ENCODE assay signal across 8 cellular contexts in the genomic region with DNA sequence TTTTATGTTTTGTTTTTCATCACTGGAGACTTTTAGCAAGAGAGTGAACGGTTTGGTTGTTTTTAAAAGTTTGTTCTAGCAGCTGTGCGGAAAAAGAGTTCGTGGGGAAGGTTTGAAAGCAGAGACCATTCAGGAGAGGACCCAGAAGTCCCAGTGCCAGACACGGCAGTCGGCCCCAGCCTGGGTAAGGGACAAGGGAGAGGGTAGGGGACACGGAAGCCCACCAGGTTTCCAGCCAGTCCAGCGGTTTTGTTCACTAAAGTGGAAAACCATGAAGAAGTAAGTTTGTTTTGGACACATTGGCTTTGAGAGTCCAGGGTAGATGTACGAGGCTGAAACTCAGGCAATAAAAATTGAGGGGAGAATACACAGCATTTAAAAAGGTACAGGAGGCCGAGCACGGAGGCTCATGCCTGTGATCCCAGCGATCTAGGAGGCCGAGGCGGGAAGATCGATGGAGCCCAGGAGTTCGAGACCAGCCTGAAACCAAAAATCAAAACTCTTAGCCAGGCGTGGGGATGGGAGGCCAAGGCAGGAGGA. TPM values are rescaled to one million over a fixed set of nuclear protein-coding genes. Genes with fewer than 3 reads are reported as not detected.
DNase-seq lines count a peak whose midpoint lies in the region; ATAC-seq and TF ChIP-seq lines count a peak whose summit lies in the region.

No MANE protein-coding gene starts in this region.

- H4K91ac ChIP-seq in trophoblast cell (ENCODE audit: low read depth, low read length): peak overlapping the region; percentile 80

- peaks cover 2% of the 10 kb centered on the region; the same call in 1 of the 2 replicates for H3K4me1 ChIP-seq in Panc1 (ENCODE audit: control insufficient read depth, insufficient read depth, low read length)
- H3K4me1 ChIP-seq in esophagus (ENCODE audit: control insufficient read depth in 2 of 2, insufficient read depth in 2 of 2, low read length in 1 of 2): peaks cover 0 to 8% of the 10 kb centered on the region in 2 donors
- H3K4me1 ChIP-seq in trophoblast cell (ENCODE audit: control insufficient read depth in 1 of 2, insufficient read depth in 2 of 2, low read length in 2 of 2): peaks cover 4 to 12% of the 10 kb centered on the region in 2 experiments

- CTCF ChIA-PET in Panc1 (lab: Charles Lee): no interaction called here

- TF ChIP-seq CTCF in GM06990 (IDR thresholded peaks at IDR 0.05; ENCODE audit: insufficient read depth, low read length, poor library complexity, severe bottlenecking): no peak
- TF ChIP-seq CTCF in Panc1 (IDR thresholded peaks at IDR 0.05): no peak
- TF ChIP-seq CTCF in omental fat pad (IDR thresholded peaks at IDR 0.05): no peak

- H3K36me3 ChIP-seq in GM06990 (ENCODE audit: control insufficient read depth, insufficient read depth, low read length): peaks cover 6% of the 10 kb centered on the region
- H3K36me3 ChIP-seq in Panc1 (ENCODE audit: control insufficient read depth, insufficient read depth, low read length): no peaks in the 10 kb centered on the region
- no peaks in the 10 kb centered on the region for H3K36me3 ChIP-seq in esophagus (ENCODE audit: control insufficient read depth in 2 of 2, insufficient read depth in 2 of 2, low read length in 1 of 2)
- H3K36me3 ChIP-seq in trophoblast cell (ENCODE audit: control insufficient read depth in 1 of 2, insufficient read depth in 2 of 2, low read length in 2 of 2): no peaks in the 10 kb centered on the region

- peak overlapping the region; percentile 19 for H3K14ac ChIP-seq in trophoblast cell (ENCODE audit: low read length)

- H2AK5ac ChIP-seq in trophoblast cell (ENCODE audit: low read length): no peak overlapping the region

- H4K8ac ChIP-seq in trophoblast cell (ENCODE audit: low read depth, low read length): peak overlapping the region; percentile 85

- no peak overlapping the region for H3K23ac ChIP-seq in trophoblast cell (ENCODE audit: low read length)

- DNase-seq in GM06990 (ENCODE audit: extremely low read depth, insufficient read length): no peak
- no peak for DNase-seq in Panc1 (ENCODE audit: low read depth, low spot score)
- no peak for DNase-seq in trophoblast cell
- no peak for DNase-seq in omental fat pad (ENCODE audit: low spot score)

- H4K12ac ChIP-seq in trophoblast cell (ENCODE audit: low read depth, low read length): peak overlapping the region; percentile 20

- no peak overlapping the region for H3K9ac ChIP-seq in trophoblast cell (ENCODE audit: low read length)

- no peak overlapping the region for H3K4ac ChIP-seq in trophoblast cell (ENCODE audit: low read depth, low read length)

- H3K9me3 ChIP-seq in Panc1 (ENCODE audit: control insufficient read depth, insufficient read depth, low read depth, low read length): no peaks in the 10 kb centered on the region
- H3K9me3 ChIP-seq in esophagus (ENCODE audit: control insufficient read depth in 2 of 2, insufficient read depth in 1 of 2, low read depth in 1 of 2, low read length in 1 of 2): no peaks in the 10 kb centered on the region
- peaks cover 2% of the 10 kb centered on the region for H3K9me3 ChIP-seq in trophoblast cell (ENCODE audit: insufficient read depth, low read depth, low read length)

- in situ Hi-C loops in Panc1 (cut with HindIII; ENCODE audit: low pct_unique_long_range_greater_than_20kb, low sequenced_read_pairs): no loop called here

- POLR2A ChIA-PET in Panc1 (lab: Charles Lee): no interaction called here

- H3K27me3 ChIP-seq in GM06990 (replicated peaks; ENCODE audit: control insufficient read depth, insufficient read depth, low read length) (no peaks in the 10 kb centered on the region), Panc1 (ENCODE audit: control insufficient read depth, insufficient read depth, low read length) (no peaks in the 10 kb centered on the region), esophagus (ENCODE audit: control insufficient read depth in 1 of 2, insufficient read depth in 2 of 2, low read length in 2 of 2) (no peaks in the 10 kb centered on the region), trophoblast cell (ENCODE audit: insufficient read depth, low read length) (no peaks in the 10 kb centered on the region)

- peaks cover 8% of the 10 kb centered on the region for H3K79me1 ChIP-seq in trophoblast cell (ENCODE audit: low read length)

- TSS peak; percentile 93 for BruUV-seq in Panc1 (replicated peaks; lab: Mats Ljungman, UMichigan)

- peaks cover 6% of the 10 kb centered on the region for H3K79me2 ChIP-seq in trophoblast cell (ENCODE audit: control insufficient read depth, insufficient read depth, low read length, poor library complexity)

- ATAC-seq in Panc1 (no peak), HG02973 (IDR thresholded peaks at IDR 0.05; ENCODE audit: unreplicated experiment) (no peak), HG02678 (IDR thresholded peaks at IDR 0.05; ENCODE audit: unreplicated experiment) (no peak), omental fat pad (ENCODE audit: low FRiP score) (no peak), HG02623 (IDR thresholded peaks at IDR 0.05; ENCODE audit: unreplicated experiment) (no peak)

- peak overlapping the region; percentile 5 for H2BK5ac ChIP-seq in trophoblast cell (ENCODE audit: low read depth, low read length, poor library complexity)

- H3K4me2 ChIP-seq in trophoblast cell (ENCODE audit: low read length): peak overlapping the region; percentile 61

- no peak overlapping the region for H2BK12ac ChIP-seq in trophoblast cell (ENCODE audit: low read length)

- peak overlapping the region; percentile 28 for H2BK120ac ChIP-seq in trophoblast cell (ENCODE audit: insufficient read depth, low read length, poor library complexity)

- H3K4me3 ChIP-seq in GM06990 (replicated peaks; ENCODE audit: low read depth, low read length) (peak overlapping the region; percentile 77), Panc1 (ENCODE audit: low read depth in 2 of 2, low read length in 2 of 2) (peak overlapping the region; percentile 39 to 71), esophagus (ENCODE audit: low read depth in 1 of 2, low read length in 2 of 2) (peak overlapping the region; percentile 31 to 42), trophoblast cell (ENCODE audit: low read depth, low read length) (no peak overlapping the region)

- WGBS in esophagus, 2 donors: 59 to 62% methylated on average over 16 of the region's 16 CpGs
- WGBS in trophoblast cell (ENCODE audit: extremely low coverage, insufficient coverage, insufficient read length): 100% methylated on average over 3 of the region's 16 CpGs

- intact Hi-C loops in Panc1 (cut with micrococcal nuclease; ENCODE audit: unreplicated experiment): no loop called here

- H3K27ac ChIP-seq in Panc1 (ENCODE audit: low read length): peak overlapping the region; percentile 92
- H3K27ac ChIP-seq in esophagus (ENCODE audit: low read depth in 2 of 2, low read length in 1 of 2): peak overlapping the region; percentile 18 to 77
- peak overlapping the region; percentile 37 for H3K27ac ChIP-seq in trophoblast cell (ENCODE audit: low read depth, low read length)

- H3K18ac ChIP-seq in trophoblast cell (ENCODE audit: low read length): peak overlapping the region; percentile 34

- peak overlapping the region; percentile 72 for H2AFZ ChIP-seq in trophoblast cell (ENCODE audit: insufficient read depth, low read length, poor library complexity)

RNA-seq across cellular contexts. Expression of a gene that starts 36.4 kb away (rescaled TPM):
- 65.7 TPM for total RNA-seq in Panc1 (2021; ENCODE audit: unreplicated experiment)
- 45.7 TPM for polyA plus RNA-seq in Panc1 (2012; ENCODE audit: insufficient read length)
- 1 to 10 TPM; 1.7 to 2.5 TPM for polyA plus RNA-seq in esophagus
- polyA plus RNA-seq in trophoblast cell (2013): 15.5 and 17.3 TPM in 2 replicates
- 10 to 100 TPM in 3 of 4 donors, 1 to 10 TPM in 1; 9.6 to 61.5 (median 30.9) TPM for total RNA-seq in omental fat pad

RNA-seq across cellular contexts. Expression of a gene that starts 56.8 kb away (rescaled TPM):
- total RNA-seq in Panc1 (2021; ENCODE audit: unreplicated experiment) (2.2 TPM), omental fat pad (10 to 100 TPM; 10.0 to 51.1 (median 25.7) TPM)
- 2.9 TPM for polyA plus RNA-seq in Panc1 (2012; ENCODE audit: insufficient read length)
- 1 to 10 TPM; 3.2 to 6.1 TPM for polyA plus RNA-seq in esophagus
- 1.7 and 1.8 TPM in 2 replicates for polyA plus RNA-seq in trophoblast cell (2013)

Comparison
In these comparisons a context has a peak if more than half of its experiments do, and no peak if none do; other contexts are left out.
1. H3K27ac ChIP-seq: peak in every context shown above with its lines; median percentile 92 in Panc1; 48 in esophagus; 37 in trophoblast cell.